Comparison of ENCODE assay signal across 11 cellular contexts in the genomic region with DNA sequence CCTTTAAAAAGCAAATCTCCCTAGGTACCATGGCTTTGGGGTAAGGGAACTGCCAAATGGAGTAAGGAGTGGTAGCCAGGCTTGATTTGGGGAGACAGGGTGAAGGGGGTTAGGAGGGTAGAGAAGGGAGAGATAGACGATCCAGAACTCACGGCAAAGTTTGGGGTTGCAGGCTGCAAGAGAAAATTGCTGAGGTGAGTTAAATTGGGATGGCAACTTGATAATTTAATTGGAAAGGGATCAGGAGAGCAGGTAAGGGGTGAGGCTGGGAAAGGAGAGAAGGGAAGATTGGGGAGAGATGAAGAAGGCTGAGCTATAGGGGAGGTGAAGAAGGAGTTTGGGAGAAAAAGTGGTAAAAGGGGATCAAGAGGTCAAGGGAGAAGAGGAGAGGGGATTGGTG. TPM values are rescaled to one million over a fixed set of nuclear protein-coding genes. Genes with fewer than 3 reads are reported as not detected.
"Had no signal": no experiment of that assay in that cellular context is flagged by ENCODE, and none has a peak within 500 bp of the region (broad histone marks: within the 10 kb centered on the region; RNA-seq: fewer than 3 reads in every experiment).

No MANE protein-coding gene starts in this region.

- H3K4me3 ChIP-seq: GM23248, HAP-1 had no signal

- H2AFZ ChIP-seq: GM23248 had no signal

- DNase-seq: GM23248, GOT3, H7, IMR-90, KBM-7 had no signal

- H3K9ac ChIP-seq: GM23248, KMS-11 had no signal

- H3K9me3 ChIP-seq: HAP-1 had no signal

- H3K4me1 ChIP-seq: HAP-1 had no signal

- ATAC-seq: HCT116 had no signal

- FAIRE-seq: HTR-8/SVneo had no signal

- H3K36me3 ChIP-seq: HAP-1 had no signal

- H3K4me2 ChIP-seq: KMS-11 had no signal

- H3K27ac ChIP-seq: GM23248, KMS-11 had no signal

RNA-seq across cellular contexts. Expression of gene IZUMO2, which starts 4.0 kb away (rescaled TPM):
- total RNA-seq: GM23248, H4, H7, HT-29, IMR-90 had no signal
- polyA plus RNA-seq: GM23248, IMR-90 had no signal

RNA-seq across cellular contexts. Expression of gene MYH14, which starts 44.3 kb away (rescaled TPM):
- total RNA-seq: GM23248, IMR-90 had no signal
- polyA plus RNA-seq: GM23248, IMR-90 had no signal
